Comparison of ENCODE assay signal across 9 cellular contexts in genomic region chr15:73922186-73923151, GRCh38. TPM values are rescaled to one million over a fixed set of nuclear protein-coding genes. Genes with fewer than 3 reads are reported as not detected.
A peak's percentile ranks its signal among the peaks of the same experiment; 100 is the strongest.
DNase-seq lines count a peak whose midpoint lies in the region; ATAC-seq lines count a peak whose summit lies in the region.
"Had no signal": no experiment of that assay in that cellular context is flagged by ENCODE, and none has a peak within 500 bp of the region (broad histone marks: within the 10 kb centered on the region; RNA-seq: fewer than 3 reads in every experiment).

No MANE protein-coding gene starts in this region.

- H3K27ac ChIP-seq in CD4-positive, CD25-positive, alpha-beta regulatory T cell (ENCODE audit: insufficient read depth, low read length, poor library complexity, severe bottlenecking) = peak overlapping the region; percentile 23
- no peak overlapping the region for H3K27ac ChIP-seq in muscle layer of colon (ENCODE audit: low read depth, low read length)

- H3K27ac Mint-ChIP-seq in CD4-positive, CD25-positive, alpha-beta regulatory T cell = peak overlapping the region; percentile 11 to 58 (median 26)
- H3K27ac Mint-ChIP-seq in dendritic cell treated with granulocyte-macrophage colony-stimulating factor and Interleukin-4, amounts not matched to agents 40 ng/mL and 50 ng/mL, for 4 days = peak overlapping the region; percentile 77
- H3K27ac Mint-ChIP-seq: activated naive CD4-positive, alpha-beta T cell treated with anti-CD3 and anti-CD28 coated beads for 36 hours had no signal

- no peaks in the 10 kb centered on the region for H3K9me3 ChIP-seq in CD4-positive, CD25-positive, alpha-beta regulatory T cell (ENCODE audit: control insufficient read depth in 2 of 2, low read length in 2 of 2)
- no peaks in the 10 kb centered on the region for H3K9me3 ChIP-seq in muscle layer of colon (ENCODE audit: low read length)

- ATAC-seq in CD4-positive, CD25-positive, alpha-beta regulatory T cell (ENCODE audit: low read depth in 2 of 2) = no peak

- peaks cover 10% of the 10 kb centered on the region for H3K36me3 ChIP-seq in CD4-positive, CD25-positive, alpha-beta regulatory T cell (ENCODE audit: control insufficient read depth, insufficient read depth, low read length)
- H3K36me3 ChIP-seq in muscle layer of colon (ENCODE audit: insufficient read depth, low read length) = no peaks in the 10 kb centered on the region

- H3K9me3 Mint-ChIP-seq in CD4-positive, CD25-positive, alpha-beta regulatory T cell = peaks cover 0 to 12% (median 0%) of the 10 kb centered on the region in 7 donors
- H3K9me3 Mint-ChIP-seq in dendritic cell treated with granulocyte-macrophage colony-stimulating factor and Interleukin-4, amounts not matched to agents 40 ng/mL and 50 ng/mL, for 4 days = peaks cover 11% of the 10 kb centered on the region

- peaks cover 18% of the 10 kb centered on the region for H3K36me3 Mint-ChIP-seq in CD4-positive, CD25-positive, alpha-beta regulatory T cell
- H3K36me3 Mint-ChIP-seq in dendritic cell treated with granulocyte-macrophage colony-stimulating factor and Interleukin-4, amounts not matched to agents 40 ng/mL and 50 ng/mL, for 4 days (ENCODE audit: low read depth) = no peaks in the 10 kb centered on the region

- no peaks in the 10 kb centered on the region for H3K27me3 ChIP-seq in CD4-positive, CD25-positive, alpha-beta regulatory T cell (ENCODE audit: control insufficient read depth, insufficient read depth, low read length)
- H3K27me3 ChIP-seq in muscle layer of colon (ENCODE audit: control insufficient read depth in 1 of 2, insufficient read depth in 2 of 2, low read length in 2 of 2) = no peaks in the 10 kb centered on the region

- peaks cover 5% of the 10 kb centered on the region for H3K27me3 Mint-ChIP-seq in CD4-positive, CD25-positive, alpha-beta regulatory T cell
- H3K27me3 Mint-ChIP-seq in dendritic cell treated with granulocyte-macrophage colony-stimulating factor and Interleukin-4, amounts not matched to agents 40 ng/mL and 50 ng/mL, for 4 days = peaks cover 41% of the 10 kb centered on the region

- intact Hi-C loops in dendritic cell treated with granulocyte-macrophage colony-stimulating factor and Interleukin-4, amounts not matched to agents 40 ng/mL and 50 ng/mL, for 4 days (cut with micrococcal nuclease) = no loop called here

- H3K9ac ChIP-seq in muscle layer of colon (ENCODE audit: low read length) = peak overlapping the region; percentile 3

- H3K4me1 ChIP-seq in CD4-positive, CD25-positive, alpha-beta regulatory T cell (ENCODE audit: control insufficient read depth, insufficient read depth, low read length, poor library complexity, severe bottlenecking) = peaks cover 45% of the 10 kb centered on the region
- peaks cover 58% of the 10 kb centered on the region for H3K4me1 ChIP-seq in muscle layer of colon (ENCODE audit: insufficient read depth, low read length)

- H3K4me3 ChIP-seq in CD4-positive, CD25-positive, alpha-beta regulatory T cell (ENCODE audit: low read depth, low read length) = no peak overlapping the region
- H3K4me3 ChIP-seq in muscle layer of colon (ENCODE audit: low read depth in 1 of 2, low read length in 2 of 2) = peak overlapping the region; percentile 11 to 16

- DNase-seq in CD4-positive, CD25-positive, alpha-beta regulatory T cell = no peak
- peak; percentile 54 for DNase-seq in NCI-H1694 (lab: John Stamatoyannopoulos, UW)
- no peak for DNase-seq in activated CD4-positive, CD25-positive, alpha-beta regulatory T cell (lab: John Stamatoyannopoulos, UW)
- DNase-seq in occipital lobe (lab: John Stamatoyannopoulos, UW) = no peak
- no peak for DNase-seq in NCI-H2081 (lab: John Stamatoyannopoulos, UW)
- no peak for DNase-seq in NCI-H748 (lab: John Stamatoyannopoulos, UW; ENCODE audit: unreplicated experiment)
- DNase-seq: activated naive CD4-positive, alpha-beta T cell treated with anti-CD3 and anti-CD28 coated beads for 36 hours had no signal

- peaks cover 8 to 58% (median 32%) of the 10 kb centered on the region in 4 donors for H3K4me1 Mint-ChIP-seq in CD4-positive, CD25-positive, alpha-beta regulatory T cell
- peaks cover 57% of the 10 kb centered on the region for H3K4me1 Mint-ChIP-seq in dendritic cell treated with granulocyte-macrophage colony-stimulating factor and Interleukin-4, amounts not matched to agents 40 ng/mL and 50 ng/mL, for 4 days (ENCODE audit: low read depth)

- H3K4me3 Mint-ChIP-seq in CD4-positive, CD25-positive, alpha-beta regulatory T cell = peak overlapping the region in 1 of 4 donors; percentile 65
- H3K4me3 Mint-ChIP-seq in dendritic cell treated with granulocyte-macrophage colony-stimulating factor and Interleukin-4, amounts not matched to agents 40 ng/mL and 50 ng/mL, for 4 days = peak overlapping the region; percentile 27
- H3K4me3 Mint-ChIP-seq: activated naive CD4-positive, alpha-beta T cell treated with anti-CD3 and anti-CD28 coated beads for 36 hours had no signal

RNA-seq across cellular contexts. Expression of gene LOXL1, which starts 3.8 kb away (rescaled TPM):
- total RNA-seq in CD4-positive, CD25-positive, alpha-beta regulatory T cell = 7.3 TPM
- polyA plus RNA-seq in CD4-positive, CD25-positive, alpha-beta regulatory T cell = 10 to 100 TPM in 2 of 4 donors, 1 to 10 TPM in 2; 6.8 to 24.2 (median 10.0) TPM
- 3.4 TPM for total RNA-seq in occipital lobe

RNA-seq across cellular contexts. Expression of gene TBC1D21, which starts 49.1 kb away (rescaled TPM):
- not detected for total RNA-seq in CD4-positive, CD25-positive, alpha-beta regulatory T cell
- not detected for polyA plus RNA-seq in CD4-positive, CD25-positive, alpha-beta regulatory T cell
- not detected for total RNA-seq in occipital lobe
- total RNA-seq: activated naive CD4-positive, alpha-beta T cell treated with anti-CD3 and anti-CD28 coated beads for 36 hours had no signal
